Comparison of ENCODE assay signal across 25 cellular contexts in genomic region chr6:19287928-19288327, GRCh38.
"Had no signal": no experiment of that assay in that cellular context is flagged by ENCODE, and none has a peak within 500 bp of the region (broad histone marks: within the 10 kb centered on the region; RNA-seq: fewer than 3 reads in every experiment).

No MANE protein-coding gene starts in this region.

- ATAC-seq: stimulated activated effector memory CD8-positive, alpha-beta T cell treated with anti-CD3 and anti-CD28 coated beads, Interleukin-12 subunit alpha, Interleukin-12 subunit beta, amount 100 ng/mL, for 72 hours; stimulated activated memory B cell treated with anti-CD40 and anti-IgM and Interleukin-4, amounts not matched to agents 10 μg/mL and 1 μg/mL and 100 μg/mL, for 72 hours; stimulated activated naive B cell treated with anti-CD40 and anti-IgM and Interleukin-4, amounts not matched to agents 10 μg/mL and 1 μg/mL and 100 μg/mL, for 72 hours; stimulated activated naive CD8-positive, alpha-beta T cell treated with anti-CD3 and anti-CD28 coated beads, Interleukin-15, amount 100 ng/mL, for 72 hours; stimulated activated naive CD8-positive, alpha-beta T cell treated with anti-CD3 and anti-CD28 coated beads, Interleukin-15, Interleukin-2, amounts not matched to agents 100 U/mL and 50 U/mL, for 24 hours; upper lobe of right lung had no signal

- DNase-seq: stimulated activated CD4-positive, alpha-beta T cell treated with anti-CD3 and anti-CD28 coated beads, Interleukin-2, amount 100 ng/mL, for 48 hours; stimulated activated CD4-positive, alpha-beta T cell treated with anti-CD3 and anti-CD28 coated beads, Interleukin-4, amount 100 ng/mL, for 1 hour; stimulated activated CD4-positive, alpha-beta T cell treated with anti-CD3 and anti-CD28 coated beads, Interleukin-4, amount 100 ng/mL, for 24 hours; stimulated activated CD4-positive, alpha-beta T cell treated with anti-CD3 and anti-CD28 coated beads, Interleukin-4, amount 100 ng/mL, for 4 hours; stimulated activated CD8-positive, alpha-beta memory T cell treated with anti-CD3 and anti-CD28 coated beads, Interleukin-4, amount 100 ng/mL, for 48 hours; stimulated activated naive B cell treated with anti-CD40 and anti-IgM and Interleukin-4, amounts not matched to agents 10 μg/mL and 1 μg/mL and 100 μg/mL, for 72 hours; stimulated activated naive CD4-positive, alpha-beta T cell; stimulated activated naive CD4-positive, alpha-beta T cell treated with Interleukin-2 at 50 U/mL for 16 hours; stimulated activated naive CD8-positive, alpha-beta T cell treated with anti-CD3 and anti-CD28 coated beads, Interleukin-15, amount 100 ng/mL, for 72 hours; stimulated activated naive CD8-positive, alpha-beta T cell treated with anti-CD3 and anti-CD28 coated beads, Interleukin-15, Interleukin-2, amounts not matched to agents 100 U/mL and 50 U/mL, for 24 hours; stomach; substantia nigra; testis; thyroid gland; tibial artery; transverse colon; upper lobe of left lung; upper lobe of right lung; uterus had no signal

- H3K4me3 ChIP-seq: stomach, suprapubic skin, testis, thoracic aorta, thyroid gland, tibial artery, tibial nerve, transverse colon, upper lobe of left lung, upper lobe of right lung, uterus, vagina had no signal
